25 cellular contexts compared by ENCODE assay signal in genomic region chr16:30361180-30361579, GRCh38. TPM values are rescaled to one million over a fixed set of nuclear protein-coding genes. Genes with fewer than 3 reads are reported as not detected.
A peak's percentile ranks its signal among the peaks of the same experiment; 100 is the strongest.
DNase-seq lines count a peak whose midpoint lies in the region; ATAC-seq and TF ChIP-seq lines count a peak whose summit lies in the region.
"Had no signal": no experiment of that assay in that cellular context is flagged by ENCODE, and none has a peak within 500 bp of the region (broad histone marks: within the 10 kb centered on the region; RNA-seq: fewer than 3 reads in every experiment).

No MANE protein-coding gene starts in this region.

- intact Hi-C loops in activated CD8-positive, alpha-beta T cell treated with anti-CD3 and anti-CD28 coated beads for 36 hours (cut with micrococcal nuclease): no loop called here

- POLR2A ChIA-PET in activated CD8-positive, alpha-beta T cell treated with anti-CD3 and anti-CD28 coated beads for 36 hours (lab: Charles Lee): interaction anchor here (0.9 to 9.7 kb wide), 3 partner anchors 9 to 25 kb away, joined by 3 to 73 read pairs (median 4); partner anchors contain the start of gene TBC1D10B
- POLR2A ChIA-PET in activated CD8-positive, alpha-beta T cell treated with anti-CD3 and anti-CD28 coated beads, Interleukin-2, amount 10 ng/mL, durations not matched to agents 7 days and 5 days (lab: Charles Lee): no interaction called here
- POLR2A ChIA-PET in HEK293 (lab: Yijun Ruan, JAX): interaction anchor here (1.2 to 2.9 kb wide), 2 partner anchors 9 to 10 kb away, joined by 4 to 17 read pairs; partner anchors contain the start of gene TBC1D10B

- peak overlapping the region; percentile 6; the same call in 1 of the 2 replicates for H3K9ac ChIP-seq in BLaER1
- H3K9ac ChIP-seq: KMS-11 had no signal

- TF ChIP-seq CTCF in activated CD8-positive, alpha-beta T cell treated with anti-CD3 and anti-CD28 coated beads for 36 hours (IDR thresholded peaks at IDR 0.05): no peak
- TF ChIP-seq CTCF in HEK293 (tag by site-specific recombination; IDR thresholded peaks at IDR 0.05) (no peak), endothelial cell (IDR thresholded peaks at IDR 0.05; ENCODE audit: unreplicated experiment) (no peak)

- H3K36me3 ChIP-seq in BLaER1 (peaks cover 99% of the 10 kb centered on the region), HEK293 (ENCODE audit: control insufficient read depth in 2 of 2, insufficient read depth in 1 of 2, low read length in 2 of 2) (peaks cover 24 to 89% of the 10 kb centered on the region in 2 experiments; a peak in 2 of 3 replicates)

- CTCF ChIA-PET in activated CD8-positive, alpha-beta T cell treated with anti-CD3 and anti-CD28 coated beads for 36 hours (lab: Charles Lee): no interaction called here
- CTCF ChIA-PET in activated CD8-positive, alpha-beta T cell treated with anti-CD3 and anti-CD28 coated beads, Interleukin-2, amount 10 ng/mL, durations not matched to agents 7 days and 5 days (lab: Charles Lee): no interaction called here
- CTCF ChIA-PET in HEK293 (lab: Yijun Ruan, JAX): interaction anchor here (0.6 to 1.0 kb wide), 2 partner anchors 8 to 279 kb away, joined by 3 read pairs; no protein-coding TSS in a partner anchor

- no peaks in the 10 kb centered on the region for H3K9me3 ChIP-seq in BLaER1
- no peaks in the 10 kb centered on the region for H3K9me3 ChIP-seq in HEK293 (ENCODE audit: control insufficient read depth, insufficient read depth, low read depth, low read length)
- H3K9me3 ChIP-seq: BLaER1 treated with 17β-estradiol and CSF1 and Interleukin-3, amounts not matched to agents 10 nM and 100 nM had no signal

- H3K4me3 ChIP-seq in BLaER1 (no peak overlapping the region), HEK293 (ENCODE audit: low read depth, low read length) (no peak overlapping the region)
- H3K4me3 ChIP-seq: BLaER1 treated with 17β-estradiol and CSF1 and Interleukin-3, amounts not matched to agents 10 nM and 100 nM had no signal

- H3K9me3 Mint-ChIP-seq in activated CD8-positive, alpha-beta T cell treated with anti-CD3 and anti-CD28 coated beads for 36 hours: no peaks in the 10 kb centered on the region
- H3K9me3 Mint-ChIP-seq in activated CD8-positive, alpha-beta T cell treated with anti-CD3 and anti-CD28 coated beads, Interleukin-2, amount 10 ng/mL, durations not matched to agents 7 days and 5 days (ENCODE audit: insufficient read depth): no peaks in the 10 kb centered on the region
- H3K9me3 Mint-ChIP-seq in endothelial cell (ENCODE audit: unreplicated experiment): no peaks in the 10 kb centered on the region
- H3K9me3 Mint-ChIP-seq: CD4-positive, alpha-beta T cell; HFFc6; IgD-negative memory B cell had no signal

- H3K27ac Mint-ChIP-seq in activated CD8-positive, alpha-beta T cell treated with anti-CD3 and anti-CD28 coated beads for 36 hours: peak overlapping the region; percentile 7
- no peak overlapping the region for H3K27ac Mint-ChIP-seq in activated CD8-positive, alpha-beta T cell treated with anti-CD3 and anti-CD28 coated beads, Interleukin-2, amount 10 ng/mL, durations not matched to agents 7 days and 5 days
- peak overlapping the region; percentile 86 for H3K27ac Mint-ChIP-seq in endothelial cell (ENCODE audit: unreplicated experiment)
- H3K27ac Mint-ChIP-seq: HFFc6 had no signal

- no peaks in the 10 kb centered on the region for H3K27me3 Mint-ChIP-seq in activated CD8-positive, alpha-beta T cell treated with anti-CD3 and anti-CD28 coated beads for 36 hours
- no peaks in the 10 kb centered on the region for H3K27me3 Mint-ChIP-seq in activated CD8-positive, alpha-beta T cell treated with anti-CD3 and anti-CD28 coated beads, Interleukin-2, amount 10 ng/mL, durations not matched to agents 7 days and 5 days (ENCODE audit: low read depth)
- H3K27me3 Mint-ChIP-seq in endothelial cell (ENCODE audit: unreplicated experiment): peaks cover 14% of the 10 kb centered on the region
- H3K27me3 Mint-ChIP-seq: CD4-positive, alpha-beta T cell; IgD-negative memory B cell had no signal

- H3K27me3 ChIP-seq in BLaER1: no peaks in the 10 kb centered on the region
- H3K27me3 ChIP-seq: BLaER1 treated with 17β-estradiol and CSF1 and Interleukin-3, amounts not matched to agents 10 nM and 100 nM had no signal

- H3K4me1 Mint-ChIP-seq in activated CD8-positive, alpha-beta T cell treated with anti-CD3 and anti-CD28 coated beads for 36 hours (ENCODE audit: low read depth): peaks cover 12% of the 10 kb centered on the region
- peaks cover 38% of the 10 kb centered on the region for H3K4me1 Mint-ChIP-seq in activated CD8-positive, alpha-beta T cell treated with anti-CD3 and anti-CD28 coated beads, Interleukin-2, amount 10 ng/mL, durations not matched to agents 7 days and 5 days (ENCODE audit: low read depth)
- peaks cover 15% of the 10 kb centered on the region for H3K4me1 Mint-ChIP-seq in endothelial cell (ENCODE audit: unreplicated experiment)

- no peak for DNase-seq in activated CD8-positive, alpha-beta T cell treated with anti-CD3 and anti-CD28 coated beads for 36 hours
- DNase-seq in activated CD8-positive, alpha-beta T cell treated with anti-CD3 and anti-CD28 coated beads, Interleukin-2, amount 10 ng/mL, durations not matched to agents 7 days and 5 days: no peak
- no peak for DNase-seq in endothelial cell (ENCODE audit: low spot score)
- DNase-seq: CD4-positive, alpha-beta T cell; DMS53; HFFc6; MM.1S; NCI-H1694; NCI-H2029 treated with DMSO at 0.1 percent for 48 hours; NCI-H2227 treated with DMSO at 0.1 percent for 48 hours; NCI-H69; RPMI8226; SHP77 had no signal

- ATAC-seq in activated CD8-positive, alpha-beta T cell treated with anti-CD3 and anti-CD28 coated beads for 36 hours: no peak
- ATAC-seq in activated CD8-positive, alpha-beta T cell treated with anti-CD3 and anti-CD28 coated beads, Interleukin-2, amount 10 ng/mL, durations not matched to agents 7 days and 5 days: no peak
- ATAC-seq in HG03280 (IDR thresholded peaks at IDR 0.05; ENCODE audit: unreplicated experiment) (no peak), HG03159 (IDR thresholded peaks at IDR 0.05; ENCODE audit: unreplicated experiment) (no peak), HG03354 (IDR thresholded peaks at IDR 0.05; ENCODE audit: poor library complexity, severe bottlenecking, unreplicated experiment) (no peak)

- no peak overlapping the region for H3K4me3 Mint-ChIP-seq in activated CD8-positive, alpha-beta T cell treated with anti-CD3 and anti-CD28 coated beads for 36 hours
- H3K4me3 Mint-ChIP-seq in activated CD8-positive, alpha-beta T cell treated with anti-CD3 and anti-CD28 coated beads, Interleukin-2, amount 10 ng/mL, durations not matched to agents 7 days and 5 days: no peak overlapping the region
- no peak overlapping the region for H3K4me3 Mint-ChIP-seq in endothelial cell (ENCODE audit: unreplicated experiment)
- H3K4me3 Mint-ChIP-seq: CD4-positive, alpha-beta T cell; HFFc6 had no signal

- H4K20me1 ChIP-seq in BLaER1: peaks cover 51% of the 10 kb centered on the region

- no peak overlapping the region for H3K27ac ChIP-seq in BLaER1
- H3K27ac ChIP-seq in HEK293 (ENCODE audit: extremely low read depth, low read depth, low read length): no peak overlapping the region
- H3K27ac ChIP-seq: BLaER1 treated with 17β-estradiol and CSF1 and Interleukin-3, amounts not matched to agents 10 nM and 100 nM; HL-60; KMS-11 had no signal

- peaks cover 21% of the 10 kb centered on the region for H3K4me1 ChIP-seq in BLaER1
- H3K4me1 ChIP-seq in HEK293 (ENCODE audit: control insufficient read depth, insufficient read depth, low read length): no peaks in the 10 kb centered on the region

- peaks cover 34% of the 10 kb centered on the region for H3K36me3 Mint-ChIP-seq in activated CD8-positive, alpha-beta T cell treated with anti-CD3 and anti-CD28 coated beads for 36 hours (ENCODE audit: low read depth)
- peaks cover 68% of the 10 kb centered on the region for H3K36me3 Mint-ChIP-seq in activated CD8-positive, alpha-beta T cell treated with anti-CD3 and anti-CD28 coated beads, Interleukin-2, amount 10 ng/mL, durations not matched to agents 7 days and 5 days (ENCODE audit: low read depth)
- H3K36me3 Mint-ChIP-seq in endothelial cell (ENCODE audit: low read depth, unreplicated experiment): peaks cover 34% of the 10 kb centered on the region
- H3K36me3 Mint-ChIP-seq: IgD-negative memory B cell had no signal

- H3K4me2 ChIP-seq in BLaER1: no peak overlapping the region
- H3K4me2 ChIP-seq: BLaER1 treated with 17β-estradiol and CSF1 and Interleukin-3, amounts not matched to agents 10 nM and 100 nM; KMS-11 had no signal

TF ChIP-seq in HEK293, 187 proteins besides CTCF, POLR2A, EP300 and RAD21 (continues in another document):
- peak; percentile 80; the same call in 1 of the 2 replicates for TF ChIP-seq ZEB2 (tag by site-specific recombination; IDR thresholded peaks at IDR 0.05)
- TF ChIP-seq ZNF600 (tag by site-specific recombination; IDR thresholded peaks at IDR 0.05): no peak
- TF ChIP-seq ZNF114 (tag by site-specific recombination; IDR thresholded peaks at IDR 0.05): no peak
- no peak for TF ChIP-seq ZNF155 (tag by site-specific recombination; IDR thresholded peaks at IDR 0.05)

RNA-seq across cellular contexts. Expression of gene CD2BP2, which starts 6.1 kb away (rescaled TPM):
- 10 to 100 TPM; 43.8 to 44.5 TPM for total RNA-seq in activated CD8-positive, alpha-beta T cell treated with anti-CD3 and anti-CD28 coated beads for 36 hours
- 10 to 100 TPM; 62.7 to 67.5 TPM for total RNA-seq in activated CD8-positive, alpha-beta T cell treated with anti-CD3 and anti-CD28 coated beads, Interleukin-2, amount 10 ng/mL, durations not matched to agents 7 days and 5 days
- total RNA-seq in endothelial cell (ENCODE audit: unreplicated experiment): 77.2 TPM

RNA-seq across cellular contexts. Expression of gene TBC1D10B, which starts 9.1 kb away (rescaled TPM):
- total RNA-seq in activated CD8-positive, alpha-beta T cell treated with anti-CD3 and anti-CD28 coated beads for 36 hours: 10 to 100 TPM; 39.7 to 41.3 TPM
- 10 to 100 TPM; 75.4 to 75.7 TPM for total RNA-seq in activated CD8-positive, alpha-beta T cell treated with anti-CD3 and anti-CD28 coated beads, Interleukin-2, amount 10 ng/mL, durations not matched to agents 7 days and 5 days
- 62.4 TPM for total RNA-seq in endothelial cell (ENCODE audit: unreplicated experiment)

RNA-seq across cellular contexts. Expression of gene MYL11, which starts 13.4 kb away (rescaled TPM):
- 1 to 10 TPM in 1 of 2 experiments, under 1 TPM in 1; 0.87 to 1.2 TPM for total RNA-seq in activated CD8-positive, alpha-beta T cell treated with anti-CD3 and anti-CD28 coated beads for 36 hours
- 1 to 10 TPM in 1 of 2 experiments, not detected in 1; 1.3 TPM for total RNA-seq in activated CD8-positive, alpha-beta T cell treated with anti-CD3 and anti-CD28 coated beads, Interleukin-2, amount 10 ng/mL, durations not matched to agents 7 days and 5 days
- total RNA-seq in endothelial cell (ENCODE audit: unreplicated experiment): 0.85 TPM
- total RNA-seq: Daoy, NCI-H460, SK-MEL-5 had no signal

RNA-seq across cellular contexts. Expression of gene SEPTIN1, which starts 21.2 kb away (rescaled TPM):
- total RNA-seq in activated CD8-positive, alpha-beta T cell treated with anti-CD3 and anti-CD28 coated beads for 36 hours: 100 to 1,000 TPM; 163 to 169 TPM
- 100 to 1,000 TPM; 321 to 342 TPM for total RNA-seq in activated CD8-positive, alpha-beta T cell treated with anti-CD3 and anti-CD28 coated beads, Interleukin-2, amount 10 ng/mL, durations not matched to agents 7 days and 5 days
- total RNA-seq in endothelial cell (ENCODE audit: unreplicated experiment): 1.6 TPM
- total RNA-seq: Daoy, NCI-H460, SK-MEL-5 had no signal

RNA-seq across cellular contexts. Expression of gene ZNF48, which starts 34.0 kb away (rescaled TPM):
- total RNA-seq in activated CD8-positive, alpha-beta T cell treated with anti-CD3 and anti-CD28 coated beads for 36 hours: 10 to 100 TPM; 10.4 to 10.9 TPM
- 10 to 100 TPM; 13.5 to 13.8 TPM for total RNA-seq in activated CD8-positive, alpha-beta T cell treated with anti-CD3 and anti-CD28 coated beads, Interleukin-2, amount 10 ng/mL, durations not matched to agents 7 days and 5 days
- total RNA-seq in endothelial cell (ENCODE audit: unreplicated experiment): 40.4 TPM
